15 cellular contexts compared by ENCODE assay signal in genomic region chr5:151664694-151665583, GRCh38. TPM values are rescaled to one million over a fixed set of nuclear protein-coding genes. Genes with fewer than 3 reads are reported as not detected.
DNase-seq lines count a peak whose midpoint lies in the region; ATAC-seq and TF ChIP-seq lines count a peak whose summit lies in the region.
"Had no signal": no experiment of that assay in that cellular context is flagged by ENCODE, and none has a peak within 500 bp of the region (broad histone marks: within the 10 kb centered on the region; RNA-seq: fewer than 3 reads in every experiment).

No MANE protein-coding gene starts in this region.

- WGBS in esophagus, 2 donors: 56 to 57% methylated on average over 6 of the region's 6 CpGs

- no peak overlapping the region for H3K4me3 ChIP-seq in esophagus (ENCODE audit: low read depth in 1 of 2, low read length in 2 of 2)
- no peak overlapping the region for H3K4me3 ChIP-seq in uterus

- no peak for TF ChIP-seq POLR2A in uterus (IDR thresholded peaks at IDR 0.05)

- H3K9me3 ChIP-seq in esophagus (ENCODE audit: control insufficient read depth in 2 of 2, insufficient read depth in 1 of 2, low read depth in 1 of 2, low read length in 1 of 2): no peaks in the 10 kb centered on the region
- H3K9me3 ChIP-seq in uterus: no peaks in the 10 kb centered on the region

- H3K36me3 Mint-ChIP-seq in activated naive CD8-positive, alpha-beta T cell treated with anti-CD3 and anti-CD28 coated beads, Interleukin-2, amount 50 U/mL, for 24 hours (ENCODE audit: low read depth): no peaks in the 10 kb centered on the region
- H3K36me3 Mint-ChIP-seq in activated naive CD8-positive, alpha-beta T cell treated with anti-CD3 and anti-CD28 coated beads for 36 hours: no peaks in the 10 kb centered on the region
- H3K36me3 Mint-ChIP-seq in nephron progenitor cell (ENCODE audit: low read depth): peaks cover 72% of the 10 kb centered on the region

- H3K27me3 ChIP-seq in esophagus (ENCODE audit: control insufficient read depth in 1 of 2, insufficient read depth in 2 of 2, low read length in 2 of 2): no peaks in the 10 kb centered on the region
- no peaks in the 10 kb centered on the region for H3K27me3 ChIP-seq in uterus

- H3K27ac Mint-ChIP-seq in activated naive CD8-positive, alpha-beta T cell treated with anti-CD3 and anti-CD28 coated beads, Interleukin-2, amount 50 U/mL, for 24 hours: no peak overlapping the region
- H3K27ac Mint-ChIP-seq in activated naive CD8-positive, alpha-beta T cell treated with anti-CD3 and anti-CD28 coated beads for 36 hours: no peak overlapping the region
- peak overlapping the region; percentile 13 for H3K27ac Mint-ChIP-seq in nephron progenitor cell
- H3K27ac Mint-ChIP-seq: activated T-cell treated with anti-CD3 and anti-CD28 coated beads, Interleukin-2, amount 50 U/mL, for 24 hours; stimulated activated naive CD8-positive, alpha-beta T cell treated with anti-CD3 and anti-CD28 coated beads, Interleukin-15, Interleukin-2, amounts not matched to agents 100 ng/mL and 50 ng/mL, for 24 hours; T-helper 1 cell treated with Interleukin-12 subunit alpha and Interleukin-12 subunit beta and Interleukin-4 antibody, amounts not matched to agents 30 μg/mL and 1 μg/mL, for 36 hours had no signal

- peaks cover 10% of the 10 kb centered on the region for H3K4me1 Mint-ChIP-seq in activated naive CD8-positive, alpha-beta T cell treated with anti-CD3 and anti-CD28 coated beads, Interleukin-2, amount 50 U/mL, for 24 hours
- H3K4me1 Mint-ChIP-seq in activated naive CD8-positive, alpha-beta T cell treated with anti-CD3 and anti-CD28 coated beads for 36 hours: peaks cover 9% of the 10 kb centered on the region
- peaks cover 34% of the 10 kb centered on the region for H3K4me1 Mint-ChIP-seq in nephron progenitor cell

- H3K4me1 ChIP-seq in esophagus (ENCODE audit: control insufficient read depth in 2 of 2, insufficient read depth in 2 of 2, low read length in 1 of 2): peaks cover 2 to 3% of the 10 kb centered on the region in 2 donors
- peaks cover 22 to 49% of the 10 kb centered on the region in 2 donors for H3K4me1 ChIP-seq in uterus

- no peak for DNase-seq in activated naive CD8-positive, alpha-beta T cell treated with anti-CD3 and anti-CD28 coated beads, Interleukin-2, amount 50 U/mL, for 24 hours
- no peak for DNase-seq in activated naive CD8-positive, alpha-beta T cell treated with anti-CD3 and anti-CD28 coated beads for 36 hours
- DNase-seq in nephron progenitor cell (no peak), uterus (peak; percentile 51 to 61), nucleus accumbens (lab: John Stamatoyannopoulos, UW) (no peak)
- DNase-seq: 8988T; activated T-cell treated with anti-CD3 and anti-CD28 coated beads, Interleukin-2, amount 50 U/mL, for 24 hours; Karpas-422; kidney; NCI-H524 treated with DMSO at 0.1 percent for 48 hours had no signal

- H3K27me3 Mint-ChIP-seq in activated naive CD8-positive, alpha-beta T cell treated with anti-CD3 and anti-CD28 coated beads, Interleukin-2, amount 50 U/mL, for 24 hours: peaks cover 2% of the 10 kb centered on the region
- H3K27me3 Mint-ChIP-seq in activated naive CD8-positive, alpha-beta T cell treated with anti-CD3 and anti-CD28 coated beads for 36 hours: no peaks in the 10 kb centered on the region
- no peaks in the 10 kb centered on the region for H3K27me3 Mint-ChIP-seq in nephron progenitor cell (ENCODE audit: low read depth, poor library complexity)
- H3K27me3 Mint-ChIP-seq: activated T-cell treated with anti-CD3 and anti-CD28 coated beads, Interleukin-2, amount 50 U/mL, for 24 hours; stimulated activated naive CD8-positive, alpha-beta T cell treated with anti-CD3 and anti-CD28 coated beads, Interleukin-15, Interleukin-2, amounts not matched to agents 100 ng/mL and 50 ng/mL, for 24 hours had no signal

- H3K27ac ChIP-seq in esophagus (ENCODE audit: low read depth in 2 of 2, low read length in 1 of 2) (peak overlapping the region; percentile 12 to 59), uterus (peak overlapping the region; percentile 88 to 100)

- peaks cover 0 to 8% of the 10 kb centered on the region in 2 donors for H3K36me3 ChIP-seq in esophagus (ENCODE audit: control insufficient read depth in 2 of 2, insufficient read depth in 2 of 2, low read length in 1 of 2)
- no peaks in the 10 kb centered on the region for H3K36me3 ChIP-seq in uterus

- H3K9me3 Mint-ChIP-seq in activated naive CD8-positive, alpha-beta T cell treated with anti-CD3 and anti-CD28 coated beads, Interleukin-2, amount 50 U/mL, for 24 hours: no peaks in the 10 kb centered on the region
- no peaks in the 10 kb centered on the region for H3K9me3 Mint-ChIP-seq in activated naive CD8-positive, alpha-beta T cell treated with anti-CD3 and anti-CD28 coated beads for 36 hours
- no peaks in the 10 kb centered on the region for H3K9me3 Mint-ChIP-seq in nephron progenitor cell
- H3K9me3 Mint-ChIP-seq: activated T-cell treated with anti-CD3 and anti-CD28 coated beads, Interleukin-2, amount 50 U/mL, for 24 hours; stimulated activated naive CD8-positive, alpha-beta T cell treated with anti-CD3 and anti-CD28 coated beads, Interleukin-15, Interleukin-2, amounts not matched to agents 100 ng/mL and 50 ng/mL, for 24 hours; T-helper 1 cell treated with Interleukin-12 subunit alpha and Interleukin-12 subunit beta and Interleukin-4 antibody, amounts not matched to agents 30 μg/mL and 1 μg/mL, for 36 hours had no signal

- H3K4me3 Mint-ChIP-seq in activated naive CD8-positive, alpha-beta T cell treated with anti-CD3 and anti-CD28 coated beads, Interleukin-2, amount 50 U/mL, for 24 hours: no peak overlapping the region
- H3K4me3 Mint-ChIP-seq in activated naive CD8-positive, alpha-beta T cell treated with anti-CD3 and anti-CD28 coated beads for 36 hours: no peak overlapping the region
- H3K4me3 Mint-ChIP-seq in nephron progenitor cell: no peak overlapping the region
- H3K4me3 Mint-ChIP-seq: activated T-cell treated with anti-CD3 and anti-CD28 coated beads, Interleukin-2, amount 50 U/mL, for 24 hours; stimulated activated naive CD8-positive, alpha-beta T cell treated with anti-CD3 and anti-CD28 coated beads, Interleukin-15, Interleukin-2, amounts not matched to agents 100 ng/mL and 50 ng/mL, for 24 hours; T-helper 1 cell treated with Interleukin-12 subunit alpha and Interleukin-12 subunit beta and Interleukin-4 antibody, amounts not matched to agents 30 μg/mL and 1 μg/mL, for 36 hours had no signal

- TF ChIP-seq CTCF in nephron progenitor cell (IDR thresholded peaks at IDR 0.05) (no peak), uterus (IDR thresholded peaks at IDR 0.05) (no peak)

- ATAC-seq in activated naive CD8-positive, alpha-beta T cell treated with anti-CD3 and anti-CD28 coated beads, Interleukin-2, amount 50 U/mL, for 24 hours: peak; percentile 22
- ATAC-seq in HG02840 (IDR thresholded peaks at IDR 0.05; ENCODE audit: low FRiP score, unreplicated experiment) (no peak), GM21717 (IDR thresholded peaks at IDR 0.05; ENCODE audit: unreplicated experiment) (no peak)

- intact Hi-C loops in uterus (cut with DNase I; ENCODE audit: low total_unique reads): no loop called here

RNA-seq across cellular contexts. Expression of gene SPARC, which starts 21.8 kb away (rescaled TPM):
- total RNA-seq in activated naive CD8-positive, alpha-beta T cell treated with anti-CD3 and anti-CD28 coated beads for 36 hours: under 1 TPM; 0.62 to 0.66 TPM
- 10 to 100 TPM; 12.1 to 52.5 TPM for polyA plus RNA-seq in esophagus
- total RNA-seq in uterus: 1,000 to 10,000 TPM in 1 of 4 donors, 100 to 1,000 TPM in 3; 341 to 2,293 (median 751) TPM

Comparison
In these comparisons a context has a peak if more than half of its experiments do, and no peak if none do; other contexts are left out.
1. DNase-seq: peak in uterus (2 of 2); none in activated naive CD8-positive, alpha-beta T cell treated with anti-CD3 and anti-CD28 coated beads, Interleukin-2, amount 50 U/mL, for 24 hours (single experiment), activated naive CD8-positive, alpha-beta T cell treated with anti-CD3 and anti-CD28 coated beads for 36 hours (single experiment), nephron progenitor cell (single experiment) and nucleus accumbens (0 of 56).
2. RNA of gene SPARC, which starts 21.8 kb away (total RNA-seq): 341 to 2,293 TPM in uterus; 0.62 to 0.66 TPM in activated naive CD8-positive, alpha-beta T cell treated with anti-CD3 and anti-CD28 coated beads for 36 hours; every median in the first group is over 100 times any median in the second.